ENCODE assay signal across 8 cellular contexts in the genomic region with DNA sequence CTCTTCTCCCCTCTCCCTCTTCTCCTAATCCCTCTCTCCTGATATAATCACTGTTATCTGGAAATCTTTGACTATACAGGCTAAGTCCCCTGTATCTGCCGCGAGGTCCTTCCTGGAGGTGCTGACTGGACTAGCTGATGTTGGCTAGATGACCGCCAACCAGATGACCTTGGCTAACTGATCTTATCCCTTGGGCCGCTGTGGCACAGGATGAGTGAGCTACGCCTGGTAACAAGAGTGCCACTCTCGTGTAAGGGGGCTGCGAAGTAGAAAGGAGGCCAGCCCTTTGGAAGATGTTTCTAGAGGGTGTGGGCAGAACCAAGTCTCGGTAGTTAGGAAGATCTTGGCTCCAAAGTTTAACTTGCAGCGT. TPM values are rescaled to one million over a fixed set of nuclear protein-coding genes. Genes with fewer than 3 reads are reported as not detected.
A peak's percentile ranks its signal among the peaks of the same experiment; 100 is the strongest.
DNase-seq lines count a peak whose midpoint lies in the region; ATAC-seq and TF ChIP-seq lines count a peak whose summit lies in the region.

No MANE protein-coding gene starts in this region.

- H3K27ac ChIP-seq in HUES64 (ENCODE audit: low read depth, low read length), result no peak overlapping the region
- H3K27ac ChIP-seq in right lobe of liver, result no peak overlapping the region

- DNase-seq in astrocyte of the cerebellum (ENCODE audit: low read depth) (no peak), right lobe of liver (no peak), type B pancreatic cell (ENCODE audit: extremely low spot score, unreplicated experiment) (no peak), ecto neural progenitor cell (ENCODE audit: low spot score) (no peak), DMS 273 (lab: John Stamatoyannopoulos, UW; ENCODE audit: unreplicated experiment) (no peak)

- 32% methylated on average over 9 of the region's 9 CpGs for WGBS in HUES64
- 19% methylated on average over 3 of the region's 9 CpGs for WGBS in right lobe of liver (ENCODE audit: insufficient coverage, low coverage, low lambda C conversion rate, missing lambda C conversion rate)

- peak overlapping the region; percentile 70 for H3K9ac ChIP-seq in HUES64 (ENCODE audit: low read depth, low read length)

- H3K4me3 Mint-ChIP-seq in type B pancreatic cell, result peak overlapping the region; percentile 88

- no peak for TF ChIP-seq POLR2A in right lobe of liver (IDR thresholded peaks at IDR 0.05)

- peaks cover 30% of the 10 kb centered on the region for H3K36me3 Mint-ChIP-seq in type B pancreatic cell

- intact Hi-C loops in right lobe of liver (cut with DNase I), result no loop called here

- H3K27me3 ChIP-seq in HUES64 (ENCODE audit: insufficient read depth, low read length) (no peaks in the 10 kb centered on the region), right lobe of liver (no peaks in the 10 kb centered on the region)

- peaks cover 4% of the 10 kb centered on the region for H3K9me3 Mint-ChIP-seq in type B pancreatic cell

- peak overlapping the region; percentile 49; the same call in 1 of the 2 replicates for H3K4me3 ChIP-seq in GM08714 (ENCODE audit: low read length)
- H3K4me3 ChIP-seq in HUES64 (ENCODE audit: low read length), result peak overlapping the region; percentile 91
- peak overlapping the region; percentile 99 for H3K4me3 ChIP-seq in astrocyte of the cerebellum (ENCODE audit: low read depth, low read length)
- peak overlapping the region in 2 of 3 donors; percentile 97 for H3K4me3 ChIP-seq in right lobe of liver

- H3K27ac Mint-ChIP-seq in type B pancreatic cell, result peak overlapping the region; percentile 83

- no peaks in the 10 kb centered on the region for H3K27me3 Mint-ChIP-seq in type B pancreatic cell

- H3K36me3 ChIP-seq in HUES64 (ENCODE audit: insufficient read depth, low read length) (peaks cover 31% of the 10 kb centered on the region), right lobe of liver (peaks cover 0 to 3% (median 0%) of the 10 kb centered on the region in 4 donors)

- in situ Hi-C loops in astrocyte of the cerebellum (cut with HindIII; ENCODE audit: low sequenced_read_pairs), result no loop called here

- H3K4me1 ChIP-seq in HUES64 (ENCODE audit: insufficient read depth, low read length) (peaks cover 7% of the 10 kb centered on the region; the same call in 1 of the 2 replicates), right lobe of liver (peaks cover 0 to 15% (median 5%) of the 10 kb centered on the region in 4 donors)

- H3K9me3 ChIP-seq in HUES64 (ENCODE audit: insufficient read depth, low read depth, low read length) (peaks cover 18% of the 10 kb centered on the region), right lobe of liver (no peaks in the 10 kb centered on the region)

- peaks cover 16% of the 10 kb centered on the region for H3K4me1 Mint-ChIP-seq in type B pancreatic cell (ENCODE audit: unreplicated experiment)

- TF ChIP-seq CTCF in astrocyte of the cerebellum (IDR thresholded peaks at IDR 0.05; ENCODE audit: low read depth, low read length, missing control alignments) (no peak), right lobe of liver (IDR thresholded peaks at IDR 0.05) (no peak), type B pancreatic cell (conservative IDR thresholded peaks at IDR 0.05) (no peak)

- ATAC-seq in GM21576 (IDR thresholded peaks at IDR 0.05; ENCODE audit: unreplicated experiment) (peak; percentile 24), right lobe of liver (peak; percentile 58 to 67 (median 60))

RNA-seq across cellular contexts. Expression of gene PRRC1, which starts 0.3 kb away (rescaled TPM):
- 38.4 TPM for polyA plus RNA-seq in HUES64 (2013, experiment 1 of 2)
- 35.0 TPM for polyA plus RNA-seq in HUES64 (2013, experiment 2 of 2)
- total RNA-seq in right lobe of liver (10 to 100 TPM; 18.5 to 36.9 (median 31.4) TPM), type B pancreatic cell (ENCODE audit: low replicate concordance) (75.1 and 102 TPM in 2 replicates)

Comparison
In these comparisons a context has a peak if more than half of its experiments do, and no peak if none do; other contexts are left out.
1. H3K4me3 ChIP-seq: peak in every context shown above with its lines; median percentile 99 in astrocyte of the cerebellum; 97 in right lobe of liver; 91 in HUES64; 49 in GM08714.